11 cellular contexts compared by ENCODE assay signal in genomic region chr9:133715295-133715865, GRCh38. TPM values are rescaled to one million over a fixed set of nuclear protein-coding genes. Genes with fewer than 3 reads are reported as not detected.
DNase-seq lines count a peak whose midpoint lies in the region; ATAC-seq lines count a peak whose summit lies in the region.
"Had no signal": no experiment of that assay in that cellular context is flagged by ENCODE, and none has a peak within 500 bp of the region (broad histone marks: within the 10 kb centered on the region; RNA-seq: fewer than 3 reads in every experiment).

No MANE protein-coding gene starts in this region.

- peaks cover 31% of the 10 kb centered on the region for H3K27me3 Mint-ChIP-seq in central memory CD8-positive, alpha-beta T cell

- H3K9me3 Mint-ChIP-seq in central memory CD8-positive, alpha-beta T cell = no peaks in the 10 kb centered on the region

- ATAC-seq in Right ventricle myocardium inferior = peak; percentile 63
- ATAC-seq in central memory CD8-positive, alpha-beta T cell (replicated peaks; ENCODE audit: extremely low read depth, poor library complexity, severe bottlenecking) = no peak
- no peak for ATAC-seq in aorta (ENCODE audit: low FRiP score)
- ATAC-seq in HG03135 (IDR thresholded peaks at IDR 0.05; ENCODE audit: unreplicated experiment) = no peak
- ATAC-seq in GM21360 (IDR thresholded peaks at IDR 0.05; ENCODE audit: unreplicated experiment) = no peak

- H3K4me1 Mint-ChIP-seq in central memory CD8-positive, alpha-beta T cell = peaks cover 9% of the 10 kb centered on the region

- H3K27me3 ChIP-seq in aorta (ENCODE audit: control insufficient read depth in 1 of 2, insufficient read depth in 2 of 2, low read length in 1 of 2) = no peaks in the 10 kb centered on the region
- H3K27me3 ChIP-seq: vagina had no signal

- peak; percentile 78 for DNase-seq in Right ventricle myocardium inferior (ENCODE audit: missing footprints)
- no peak for DNase-seq in cardiac septum (ENCODE audit: low spot score)
- no peak for DNase-seq in central memory CD8-positive, alpha-beta T cell (ENCODE audit: low spot score in 2 of 2)
- peak; percentile 53 to 75 for DNase-seq in aorta
- DNase-seq in activated CD4-positive, alpha-beta T cell treated with anti-CD3 and anti-CD28 coated beads for 48 hours = no peak
- DNase-seq: dermis blood vessel endothelial cell had no signal

- no peak overlapping the region for H3K4me3 Mint-ChIP-seq in central memory CD8-positive, alpha-beta T cell

- WGBS in mesodermal cell (ENCODE audit: insufficient coverage in 2 of 2), 2 experiments = 71 to 78% methylated on average over 19 to 20 of the region's 23 CpGs
- WGBS in aorta, 2 donors = 75 to 77% methylated on average over 23 of the region's 23 CpGs

- H3K4me3 ChIP-seq in mesodermal cell (ENCODE audit: extremely low read depth, insufficient read depth, low read length, poor library complexity, severe bottlenecking) = no peak overlapping the region
- H3K4me3 ChIP-seq in aorta (ENCODE audit: low read length in 2 of 2) = no peak overlapping the region
- H3K4me3 ChIP-seq: vagina had no signal

- H3K27ac Mint-ChIP-seq in central memory CD8-positive, alpha-beta T cell (ENCODE audit: low read depth) = peak overlapping the region; percentile 47

- H3K4me1 ChIP-seq in mesodermal cell (ENCODE audit: control insufficient read depth, insufficient read depth, low read length, poor library complexity, severe bottlenecking) = peaks cover 60% of the 10 kb centered on the region
- H3K4me1 ChIP-seq in aorta (ENCODE audit: control insufficient read depth in 1 of 2, insufficient read depth in 2 of 2, low read length in 2 of 2) = no peaks in the 10 kb centered on the region

- H3K36me3 ChIP-seq in mesodermal cell (ENCODE audit: control insufficient read depth, insufficient read depth, low read length) (no peaks in the 10 kb centered on the region), aorta (ENCODE audit: control insufficient read depth in 1 of 2, insufficient read depth in 2 of 2, low read length in 1 of 2) (no peaks in the 10 kb centered on the region)
- H3K36me3 ChIP-seq: vagina had no signal

- no peaks in the 10 kb centered on the region for H3K36me3 Mint-ChIP-seq in central memory CD8-positive, alpha-beta T cell (ENCODE audit: insufficient read depth)

- H3K9me3 ChIP-seq in mesodermal cell (ENCODE audit: control insufficient read depth, low read length) (no peaks in the 10 kb centered on the region), aorta (ENCODE audit: control insufficient read depth, low read length) (no peaks in the 10 kb centered on the region)
- H3K9me3 ChIP-seq: vagina had no signal

- H3K27ac ChIP-seq in mesodermal cell (ENCODE audit: low read depth, low read length, severe bottlenecking) (peak overlapping the region; percentile 99), aorta (ENCODE audit: low read depth in 1 of 2, low read length in 2 of 2) (no peak overlapping the region)
- H3K27ac ChIP-seq: vagina had no signal

- intact Hi-C loops in Right ventricle myocardium inferior (cut with DNase I) (no loop called here), cardiac septum (cut with DNase I) (loop anchor here (2.0 kb wide), 1 partner anchor 33 kb away; no protein-coding TSS in a partner anchor), aorta (cut with DNase I) (no loop called here)

RNA-seq across cellular contexts. Expression of gene SARDH, which starts 22.8 kb away (rescaled TPM):
- total RNA-seq in Right ventricle myocardium inferior (0.41 TPM), cardiac septum (1.3 TPM), aorta (1 to 10 TPM in 1 of 2 donors, under 1 TPM in 1; 0.84 to 3.0 TPM)
- 10.0 TPM for polyA plus RNA-seq in mesodermal cell (2013, experiment 1 of 2)
- polyA plus RNA-seq in mesodermal cell (2013, experiment 2 of 2) = 8.1 TPM
- 1 to 10 TPM in 1 of 2 donors, not detected in 1; 2.0 TPM for polyA plus RNA-seq in aorta
- polyA plus RNA-seq: neural cell had no signal

Comparison
In these comparisons a context has a peak if more than half of its experiments do, and no peak if none do; other contexts are left out.
1. DNase-seq: peak in Right ventricle myocardium inferior (single experiment) and aorta (2 of 2); none in cardiac septum (single experiment), central memory CD8-positive, alpha-beta T cell (0 of 2) and activated CD4-positive, alpha-beta T cell treated with anti-CD3 and anti-CD28 coated beads for 48 hours (single experiment).